ENCODE assay signal across 1 cellular context in genomic region chr14:77580964-77581505, GRCh38.
TF ChIP-seq lines count a peak whose summit lies in the region.

No MANE protein-coding gene starts in this region.

TF ChIP-seq in IMR-90, 13 proteins besides CTCF, POLR2A, EP300 and RAD21 (continued from another document):
- TF ChIP-seq, protein P1, sequence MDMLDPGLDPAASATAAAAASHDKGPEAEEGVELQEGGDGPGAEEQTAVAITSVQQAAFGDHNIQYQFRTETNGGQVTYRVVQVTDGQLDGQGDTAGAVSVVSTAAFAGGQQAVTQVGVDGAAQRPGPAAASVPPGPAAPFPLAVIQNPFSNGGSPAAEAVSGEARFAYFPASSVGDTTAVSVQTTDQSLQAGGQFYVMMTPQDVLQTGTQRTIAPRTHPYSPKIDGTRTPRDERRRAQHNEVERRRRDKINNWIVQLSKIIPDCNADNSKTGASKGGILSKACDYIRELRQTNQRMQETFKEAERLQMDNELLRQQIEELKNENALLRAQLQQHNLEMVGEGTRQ (IDR thresholded peaks at IDR 0.05; ENCODE audit: low read depth, low read length) = no peak
- TF ChIP-seq CEBPB (IDR thresholded peaks at IDR 0.05; ENCODE audit: low read depth, low read length) (no peak), MAZ (IDR thresholded peaks at IDR 0.05; ENCODE audit: borderline replicate concordance, low read depth, low read length) (no peak), SMC3 (IDR thresholded peaks at IDR 0.05; ENCODE audit: low read depth, low read length) (no peak), BHLHE40 (IDR thresholded peaks at IDR 0.05; ENCODE audit: low read depth, low read length) (no peak), CHD1 (IDR thresholded peaks at IDR 0.05; ENCODE audit: low read depth, low read length) (no peak), NFE2L2 (IDR thresholded peaks at IDR 0.05; ENCODE audit: low read depth, low read length) (no peak), ELK1 (IDR thresholded peaks at IDR 0.05; ENCODE audit: borderline replicate concordance, low read depth, low read length) (no peak), RCOR1 (IDR thresholded peaks at IDR 0.05; ENCODE audit: insufficient replicate concordance, low read length) (no peak), MXI1 (IDR thresholded peaks at IDR 0.05; ENCODE audit: borderline replicate concordance, low read depth, low read length) (no peak), FOS (IDR thresholded peaks at IDR 0.05; ENCODE audit: low read depth, low read length) (no peak), MAFK (IDR thresholded peaks at IDR 0.05; ENCODE audit: low read depth, low read length) (no peak)
